11 cellular contexts compared by ENCODE assay signal in genomic region chr19:19407640-19407933, GRCh38. TPM values are rescaled to one million over a fixed set of nuclear protein-coding genes. Genes with fewer than 3 reads are reported as not detected.
DNase-seq lines count a peak whose midpoint lies in the region; ATAC-seq, FAIRE-seq and TF ChIP-seq lines count a peak whose summit lies in the region.
"Had no signal": no experiment of that assay in that cellular context is flagged by ENCODE, and none has a peak within 500 bp of the region (broad histone marks: within the 10 kb centered on the region; RNA-seq: fewer than 3 reads in every experiment).

No MANE protein-coding gene starts in this region.

- no peak overlapping the region for H3K27ac Mint-ChIP-seq in central memory CD8-positive, alpha-beta T cell (ENCODE audit: low read depth)
- peak overlapping the region; percentile 95 to 97 (median 96) for H3K27ac Mint-ChIP-seq in nephron

- H3K9ac ChIP-seq in BLaER1 = peak overlapping the region; percentile 94

- TF ChIP-seq CTCF in nephron (IDR thresholded peaks at IDR 0.05; ENCODE audit: unreplicated experiment in 3 of 3) (no peak), omental fat pad (IDR thresholded peaks at IDR 0.05) (no peak)

- peak overlapping the region; percentile 29; the same call in 1 of the 2 replicates for H3K27ac ChIP-seq in BLaER1
- H3K27ac ChIP-seq: foreskin keratinocyte had no signal

- peaks cover 12% of the 10 kb centered on the region for H3K36me3 Mint-ChIP-seq in central memory CD8-positive, alpha-beta T cell (ENCODE audit: insufficient read depth)
- H3K36me3 Mint-ChIP-seq in nephron (ENCODE audit: low read depth) = no peaks in the 10 kb centered on the region

- DNase-seq in KBM-7 (peak; percentile 34), sciatic nerve (ENCODE audit: low spot score) (no peak), GM19239 (ENCODE audit: insufficient read length, low spot score) (no peak), omental fat pad (ENCODE audit: low spot score) (no peak), T1000 (lab: John Stamatoyannopoulos, UW) (no peak)
- DNase-seq in central memory CD8-positive, alpha-beta T cell (ENCODE audit: low spot score in 2 of 2) = no peak
- DNase-seq: GOT3, NCI-H2081 treated with DMSO at 0.1 percent for 48 hours had no signal

- H3K27me3 Mint-ChIP-seq in central memory CD8-positive, alpha-beta T cell = no peaks in the 10 kb centered on the region
- H3K27me3 Mint-ChIP-seq in nephron (ENCODE audit: low read depth) = no peaks in the 10 kb centered on the region

- H3K4me1 ChIP-seq in BLaER1 = peaks cover 79% of the 10 kb centered on the region

- FAIRE-seq in GM19239 (lab: Jason Lieb, UNC) = no peak

- ATAC-seq in central memory CD8-positive, alpha-beta T cell (replicated peaks; ENCODE audit: extremely low read depth, poor library complexity, severe bottlenecking) = no peak
- ATAC-seq in sciatic nerve (no peak), omental fat pad (ENCODE audit: low FRiP score) (no peak)
- ATAC-seq: foreskin keratinocyte had no signal

- H3K27me3 ChIP-seq in BLaER1 = no peaks in the 10 kb centered on the region
- H3K27me3 ChIP-seq: foreskin keratinocyte had no signal

- H3K9me3 ChIP-seq in BLaER1 = no peaks in the 10 kb centered on the region

- H3K36me3 ChIP-seq in BLaER1 = peaks cover 21% of the 10 kb centered on the region

- in situ Hi-C loops in KBM-7 (cut with MboI; ENCODE audit: low pct_unique_long_range_greater_than_20kb, low sequenced_read_pairs) = no loop called here

- peak overlapping the region; percentile 96 for H3K4me2 ChIP-seq in BLaER1

- peaks cover 90% of the 10 kb centered on the region for H4K20me1 ChIP-seq in BLaER1

- H3K4me3 Mint-ChIP-seq in central memory CD8-positive, alpha-beta T cell = peak overlapping the region; percentile 95
- H3K4me3 Mint-ChIP-seq in nephron = peak overlapping the region; percentile 98 to 100 (median 100)

- no peaks in the 10 kb centered on the region for H3K9me3 Mint-ChIP-seq in central memory CD8-positive, alpha-beta T cell
- H3K9me3 Mint-ChIP-seq in nephron = no peaks in the 10 kb centered on the region

- peaks cover 80% of the 10 kb centered on the region for H3K4me1 Mint-ChIP-seq in central memory CD8-positive, alpha-beta T cell
- peaks cover 63% of the 10 kb centered on the region for H3K4me1 Mint-ChIP-seq in nephron

- peak overlapping the region; percentile 88 for H3K4me3 ChIP-seq in BLaER1

- intact Hi-C loops in sciatic nerve (cut with DNase I) = loop anchor here (10.0 kb wide), 1 partner anchor 57 kb away; no protein-coding TSS in a partner anchor

RNA-seq across cellular contexts. Expression of gene GATAD2A, which starts 2.1 kb away (rescaled TPM):
- total RNA-seq in sciatic nerve (57.7 TPM), omental fat pad (10 to 100 TPM; 25.9 to 80.3 (median 35.9) TPM)
